Comparison of ENCODE assay signal across 9 cellular contexts in the genomic region with DNA sequence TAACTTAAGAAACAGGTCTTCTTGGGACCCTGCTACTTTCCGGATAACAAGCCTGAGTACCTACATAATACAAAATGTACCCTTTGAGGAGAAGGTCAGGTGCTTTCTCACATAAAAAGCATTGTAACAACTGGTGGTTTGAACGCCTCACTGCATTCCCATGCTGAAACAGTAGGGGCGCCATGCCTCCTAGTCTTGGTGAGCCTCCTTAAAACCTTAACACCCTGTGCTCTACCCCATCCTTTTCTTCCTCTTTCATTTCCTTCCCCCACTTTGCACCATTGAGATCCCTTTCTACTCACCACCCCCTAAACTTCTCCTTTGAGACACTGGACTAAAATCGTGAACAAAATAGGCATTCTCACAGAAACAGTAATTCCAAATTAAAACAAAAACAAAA.
A peak's percentile ranks its signal among the peaks of the same experiment; 100 is the strongest.
DNase-seq lines count a peak whose midpoint lies in the region; ATAC-seq and TF ChIP-seq lines count a peak whose summit lies in the region.
"Had no signal": no experiment of that assay in that cellular context is flagged by ENCODE, and none has a peak within 500 bp of the region (broad histone marks: within the 10 kb centered on the region; RNA-seq: fewer than 3 reads in every experiment).

No MANE protein-coding gene starts in this region.

- H3K27ac ChIP-seq in 22Rv1, result no peak overlapping the region
- no peak overlapping the region for H3K27ac ChIP-seq in uterus

- DNase-seq in NCI-H69 (lab: John Stamatoyannopoulos, UW), result peak; percentile 63
- no peak for DNase-seq in epithelial cell of proximal tubule (ENCODE audit: low read depth)
- no peak for DNase-seq in NCI-H2029 treated with DMSO at 0.1 percent for 48 hours (lab: John Stamatoyannopoulos, UW)
- no peak for DNase-seq in stimulated activated naive CD4-positive, alpha-beta T cell (lab: John Stamatoyannopoulos, UW)
- no peak for DNase-seq in uterus
- DNase-seq in HPDE6-E6E7 (ENCODE audit: extremely low spot score), result no peak

- TF ChIP-seq CTCF in 22Rv1 (IDR thresholded peaks at IDR 0.05) (peak; percentile 72), epithelial cell of proximal tubule (conservative IDR thresholded peaks at IDR 0.05; ENCODE audit: low read depth, low read length) (peak; percentile 39), uterus (IDR thresholded peaks at IDR 0.05) (no peak)

- no peaks in the 10 kb centered on the region for H3K27me3 ChIP-seq in uterus

- ATAC-seq in GM19043 (IDR thresholded peaks at IDR 0.05; ENCODE audit: low read depth, unreplicated experiment), result peak; percentile 57
- ATAC-seq: right cardiac atrium had no signal

- intact Hi-C loops in uterus (cut with DNase I; ENCODE audit: low total_unique reads), result no loop called here

- no peaks in the 10 kb centered on the region for H3K4me1 ChIP-seq in uterus

- H3K4me3 ChIP-seq in epithelial cell of proximal tubule (ENCODE audit: low read depth, low read length) (no peak overlapping the region), uterus (no peak overlapping the region)

- no peak for TF ChIP-seq POLR2A in uterus (IDR thresholded peaks at IDR 0.05)

- H3K36me3 ChIP-seq in uterus, result no peaks in the 10 kb centered on the region

- no peaks in the 10 kb centered on the region for H3K9me3 ChIP-seq in uterus

Comparison
In these comparisons a context has a peak if more than half of its experiments do, and no peak if none do; other contexts are left out.
1. CTCF ChIP-seq: peak in 22Rv1 (single experiment) and epithelial cell of proximal tubule (single experiment); none in uterus (0 of 4).